31 cellular contexts compared by ENCODE assay signal in the genomic region with DNA sequence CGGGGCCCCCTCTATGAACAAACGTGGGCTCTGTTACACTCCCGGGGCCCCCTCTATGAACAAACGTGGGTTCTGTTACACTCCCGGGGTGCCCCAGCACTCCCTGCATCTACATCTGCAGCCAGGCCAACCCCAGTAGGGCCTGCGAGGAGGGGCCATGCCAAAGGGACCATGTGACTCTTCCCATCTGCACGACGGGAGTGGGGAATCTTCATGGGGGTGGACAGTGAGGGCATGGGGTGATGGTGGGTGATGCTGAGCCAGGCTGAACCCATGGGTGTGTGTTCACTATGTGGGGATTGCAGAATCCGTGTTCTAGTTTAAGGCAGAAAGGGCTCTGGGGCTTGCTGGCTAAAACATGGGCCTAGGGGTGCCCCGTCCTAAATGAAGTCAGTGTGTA.
"Had no signal": no experiment of that assay in that cellular context is flagged by ENCODE, and none has a peak within 500 bp of the region (broad histone marks: within the 10 kb centered on the region; RNA-seq: fewer than 3 reads in every experiment).

No MANE protein-coding gene starts in this region.

- H3K4me1 Mint-ChIP-seq: immature natural killer cell, mesothelial cell of epicardium, natural killer cell, nephron progenitor cell, neural progenitor cell had no signal

- H3K27me3 ChIP-seq: neural progenitor cell, neutrophil, right lobe of liver, testis, thyroid gland, transverse colon, upper lobe of left lung, vagina had no signal

- FAIRE-seq: islet of Langerhans, kidney had no signal

- H3K4me3 Mint-ChIP-seq: immature natural killer cell; mesothelial cell of epicardium; naive B cell; natural killer cell; nephron progenitor cell; neural progenitor cell; stimulated activated naive B cell treated with anti-CD40 and anti-IgM and Interleukin-4, amounts not matched to agents 10 μg/mL and 1 μg/mL and 100 μg/mL, for 72 hours had no signal

- DNase-seq: hypothalamus; immature natural killer cell; left colon; left lung; lower lobe of right lung; mesendoderm; naive B cell; natural killer cell; nephron progenitor cell; occipital lobe; psoas muscle; right lobe of liver; stimulated activated CD4-positive, alpha-beta T cell treated with anti-CD3 and anti-CD28 coated beads, Interleukin-1b, Interleukin-23, amount 100 ng/mL, for 48 hours; stimulated activated CD4-positive, alpha-beta T cell treated with anti-CD3 and anti-CD28 coated beads, Interleukin-2, amount 100 ng/mL, for 48 hours; stimulated activated CD4-positive, alpha-beta T cell treated with anti-CD3 and anti-CD28 coated beads, Interleukin-4, amount 100 ng/mL, for 4 hours; stimulated activated CD8-positive, alpha-beta memory T cell treated with anti-CD3 and anti-CD28 coated beads, Interleukin-4, amount 100 ng/mL, for 48 hours; stimulated activated naive B cell treated with anti-CD40 and anti-IgM and Interleukin-4, amounts not matched to agents 10 μg/mL and 1 μg/mL and 100 μg/mL, for 72 hours; stimulated activated naive CD8-positive, alpha-beta T cell treated with anti-CD3 and anti-CD28 coated beads, Interleukin-15, Interleukin-2, amounts not matched to agents 100 U/mL and 50 U/mL, for 24 hours; stomach; testis; thyroid gland; transverse colon; upper lobe of left lung had no signal

- H3K4me2 ChIP-seq: neural progenitor cell, smooth muscle cell had no signal

- H3K27ac ChIP-seq: left lung, lower lobe of right lung, neural progenitor cell, neutrophil, parathyroid adenoma, right lobe of liver, stomach, testis, thyroid gland, vagina had no signal

- H3K79me2 ChIP-seq: parathyroid adenoma had no signal

- H3K4me3 ChIP-seq: left lung, lower lobe of right lung, neural progenitor cell, psoas muscle, right lobe of liver, smooth muscle cell, stomach, testis, thyroid gland, transverse colon, upper lobe of left lung, vagina had no signal

- H3K27ac Mint-ChIP-seq: immature natural killer cell; mesothelial cell of epicardium; naive B cell; natural killer cell; nephron progenitor cell; neural progenitor cell; stimulated activated naive B cell treated with anti-CD40 and anti-IgM and Interleukin-4, amounts not matched to agents 10 μg/mL and 1 μg/mL and 100 μg/mL, for 72 hours had no signal

- ATAC-seq: left colon; left lung; lower lobe of right lung; natural killer cell; psoas muscle; stimulated activated naive B cell treated with anti-CD40 and anti-IgM and Interleukin-4, amounts not matched to agents 10 μg/mL and 1 μg/mL and 100 μg/mL, for 72 hours; stimulated activated naive CD8-positive, alpha-beta T cell treated with anti-CD3 and anti-CD28 coated beads, Interleukin-15, Interleukin-2, amounts not matched to agents 100 U/mL and 50 U/mL, for 24 hours had no signal

- H3K4me1 ChIP-seq: left lung, neural progenitor cell, parathyroid adenoma, right lobe of liver, testis, thyroid gland had no signal

- H3K9me3 Mint-ChIP-seq: immature natural killer cell; mesothelial cell of epicardium; naive B cell; natural killer cell; stimulated activated naive B cell treated with anti-CD40 and anti-IgM and Interleukin-4, amounts not matched to agents 10 μg/mL and 1 μg/mL and 100 μg/mL, for 72 hours had no signal

- H3K36me3 ChIP-seq: left lung, lower lobe of right lung, neural progenitor cell, neutrophil, right lobe of liver, stomach, thyroid gland, transverse colon, upper lobe of left lung, vagina had no signal

- H3K9me3 ChIP-seq: left lung, lower lobe of right lung, neutrophil, psoas muscle, right lobe of liver, stomach, testis, thyroid gland, transverse colon, upper lobe of left lung, vagina had no signal

- H3K9ac ChIP-seq: neural progenitor cell, parathyroid adenoma had no signal

- H2AFZ ChIP-seq: neural progenitor cell, parathyroid adenoma had no signal

- H3K36me3 Mint-ChIP-seq: immature natural killer cell; mesothelial cell of epicardium; naive B cell; natural killer cell; neural progenitor cell; stimulated activated naive B cell treated with anti-CD40 and anti-IgM and Interleukin-4, amounts not matched to agents 10 μg/mL and 1 μg/mL and 100 μg/mL, for 72 hours had no signal
